Comparison of ENCODE assay signal across 9 cellular contexts in genomic region chr19:4556574-4557185, GRCh38. TPM values are rescaled to one million over a fixed set of nuclear protein-coding genes. Genes with fewer than 3 reads are reported as not detected.
DNase-seq lines count a peak whose midpoint lies in the region; ATAC-seq, FAIRE-seq and TF ChIP-seq lines count a peak whose summit lies in the region.
"Had no signal": no experiment of that assay in that cellular context is flagged by ENCODE, and none has a peak within 500 bp of the region (broad histone marks: within the 10 kb centered on the region; RNA-seq: fewer than 3 reads in every experiment).

No MANE protein-coding gene starts in this region.

- H3K79me2 ChIP-seq in GM23248 (ENCODE audit: insufficient read depth): no peaks in the 10 kb centered on the region

- H3K27me3 ChIP-seq in GM23248 (replicated peaks; ENCODE audit: insufficient read depth): no peaks in the 10 kb centered on the region

- ATAC-seq in left ventricle myocardium superior (peak; percentile 34), HG03108 (IDR thresholded peaks at IDR 0.05; ENCODE audit: unreplicated experiment) (no peak)
- ATAC-seq: effector memory CD8-positive, alpha-beta T cell had no signal

- POLR2A ChIA-PET in RWPE1 (lab: Yijun Ruan, JAX; ENCODE audit: low non-redundant PET): no interaction called here

- H3K27ac ChIP-seq in GM23248 (no peak overlapping the region), RWPE1 (peak overlapping the region; percentile 37), kidney (ENCODE audit: low read depth in 2 of 2, low read length in 2 of 2) (no peak overlapping the region)

- no peaks in the 10 kb centered on the region for H3K4me1 ChIP-seq in GM23248 (ENCODE audit: insufficient read depth)
- no peaks in the 10 kb centered on the region for H3K4me1 ChIP-seq in kidney (ENCODE audit: control insufficient read depth in 1 of 2, insufficient read depth in 1 of 2, low read depth in 1 of 2, low read length in 2 of 2)

- intact Hi-C loops in left ventricle myocardium superior (cut with micrococcal nuclease) (loop anchor here (5.0 kb wide), 1 partner anchor 81 kb away; the partner anchor contains the start of gene TNFAIP8L1), kidney (cut with DNase I) (no loop called here)

- no peaks in the 10 kb centered on the region for H3K9me2 ChIP-seq in GM23248 (ENCODE audit: insufficient read depth)

- no peak overlapping the region for H3K4me3 ChIP-seq in GM23248
- H3K4me3 ChIP-seq in kidney (ENCODE audit: low read length in 2 of 2): no peak overlapping the region

- no peak overlapping the region for H2AFZ ChIP-seq in GM23248

- H3K9me3 ChIP-seq in GM23248 (ENCODE audit: low read depth): no peaks in the 10 kb centered on the region
- no peaks in the 10 kb centered on the region for H3K9me3 ChIP-seq in kidney (ENCODE audit: control insufficient read depth in 1 of 2, low read length in 2 of 2)

- H3F3A ChIP-seq in GM23248 (ENCODE audit: insufficient read depth): no peaks in the 10 kb centered on the region

- CTCF ChIA-PET in RWPE1 (lab: Yijun Ruan, JAX): interaction anchor here (0.7 to 1.2 kb wide), 5 partner anchors 17 to 103 kb away, joined by 3 to 8 read pairs (median 3); partner anchors contain the start of gene LRG1

- FAIRE-seq in kidney (lab: Jason Lieb, UNC): no peak

- TF ChIP-seq CTCF in RWPE1 (conservative IDR thresholded peaks at IDR 0.05; ENCODE audit: low read depth) (no peak), kidney (IDR thresholded peaks at IDR 0.05; ENCODE audit: borderline replicate concordance, extremely low read depth, insufficient read depth) (no peak)

- in situ Hi-C loops in GM23248 (cut with MboI): no loop called here

- WGBS in GM23248 (ENCODE audit: low coverage in 1 of 2, low lambda C conversion rate in 2 of 2, missing lambda C conversion rate in 2 of 2), 2 experiments: 67 to 85% methylated on average over 13 to 28 of the region's 28 CpGs

- no peaks in the 10 kb centered on the region for H4K20me1 ChIP-seq in GM23248 (ENCODE audit: insufficient read depth)

- no peak overlapping the region for H3K4me2 ChIP-seq in GM23248 (ENCODE audit: unreplicated experiment)

- H3K9ac ChIP-seq in GM23248: no peak overlapping the region
- no peak overlapping the region for H3K9ac ChIP-seq in kidney (ENCODE audit: low read length in 2 of 2)

- H3K36me3 ChIP-seq in GM23248 (ENCODE audit: low read depth): no peaks in the 10 kb centered on the region
- no peaks in the 10 kb centered on the region for H3K36me3 ChIP-seq in kidney (ENCODE audit: control insufficient read depth in 1 of 2, insufficient read depth in 2 of 2, low read length in 2 of 2)

- DNase-seq in A172 (ENCODE audit: low spot score) (peak; percentile 31), GM23248 (peak; percentile 56), RWPE1 (ENCODE audit: low spot score) (peak; percentile 96), left ventricle myocardium superior (no peak), NCI-H2081 treated with DMSO at 0.1 percent for 48 hours (lab: John Stamatoyannopoulos, UW) (no peak), kidney (no peak), anterior cingulate cortex (lab: John Stamatoyannopoulos, UW) (no peak)
- DNase-seq: effector memory CD8-positive, alpha-beta T cell had no signal

RNA-seq across cellular contexts. Expression of gene SEMA6B, which starts 2.8 kb away (rescaled TPM):
- total RNA-seq in A172 (2014; rRNA removed; shearing (Covaris generic)): 29.2 and 34.1 TPM in 2 replicates
- total RNA-seq in GM23248 (2014; rRNA removed; shearing (Covaris generic)): not detected in 2 replicates
- polyA plus RNA-seq in GM23248 (2016; fragmentation: Nextera tagmentation; extraction: Ambion mirVana) (0.19 TPM in 1 of 2 replicates, not detected in the other), kidney (ENCODE audit: insufficient read depth, low read depth, low replicate concordance) (2.6 TPM)
- total RNA-seq in left ventricle myocardium superior (15.7 TPM), kidney (17.7 TPM)

RNA-seq across cellular contexts. Expression of gene LRG1, which starts 16.8 kb away (rescaled TPM):
- 0.09 and 0.10 TPM in 2 replicates for total RNA-seq in A172 (2014; rRNA removed; shearing (Covaris generic))
- not detected in 2 replicates for total RNA-seq in GM23248 (2014; rRNA removed; shearing (Covaris generic))
- not detected in 2 replicates for polyA plus RNA-seq in GM23248 (2016; fragmentation: Nextera tagmentation; extraction: Ambion mirVana)
- 0.30 TPM for total RNA-seq in left ventricle myocardium superior
- 26.4 TPM for total RNA-seq in kidney
- polyA plus RNA-seq in kidney (ENCODE audit: insufficient read depth, low read depth, low replicate concordance): 2.2 TPM

RNA-seq across cellular contexts. Expression of gene PLIN5, which starts 21.7 kb away (rescaled TPM):
- total RNA-seq in A172 (2014; rRNA removed; shearing (Covaris generic)): not detected in 2 replicates
- total RNA-seq in GM23248 (2014; rRNA removed; shearing (Covaris generic)): not detected in 2 replicates
- polyA plus RNA-seq in GM23248 (2016; fragmentation: Nextera tagmentation; extraction: Ambion mirVana): not detected in 2 replicates
- total RNA-seq in left ventricle myocardium superior: 44.2 TPM
- 30.7 TPM for total RNA-seq in kidney
- 21.2 TPM for polyA plus RNA-seq in kidney (ENCODE audit: insufficient read depth, low read depth, low replicate concordance)

RNA-seq across cellular contexts. Expression of gene PLIN4, which starts 38.4 kb away (rescaled TPM):
- 0.17 TPM in 2 replicates for total RNA-seq in A172 (2014; rRNA removed; shearing (Covaris generic))
- not detected in 2 replicates for total RNA-seq in GM23248 (2014; rRNA removed; shearing (Covaris generic))
- polyA plus RNA-seq in GM23248 (2016; fragmentation: Nextera tagmentation; extraction: Ambion mirVana) (0.08 TPM in 1 of 2 replicates, not detected in the other), kidney (ENCODE audit: insufficient read depth, low read depth, low replicate concordance) (1.6 TPM)
- total RNA-seq in left ventricle myocardium superior (235 TPM), kidney (2.2 TPM)

Comparison
In these comparisons a context has a peak if more than half of its experiments do, and no peak if none do; other contexts are left out.
1. DNase-seq: peak in A172 (single experiment), GM23248 (single experiment) and RWPE1 (single experiment); none in left ventricle myocardium superior (single experiment), NCI-H2081 treated with DMSO at 0.1 percent for 48 hours (single experiment), kidney (single experiment) and anterior cingulate cortex (0 of 58).
2. RNA of gene SEMA6B, which starts 2.8 kb away (total RNA-seq): 29.2 to 34.1 TPM in A172, 17.7 TPM in kidney (single experiment) and 15.7 TPM in left ventricle myocardium superior (single experiment); not detected in GM23248; every median in the first group is over 10 times any median in the second.
3. RNA of gene LRG1, which starts 16.8 kb away (total RNA-seq): 26.4 TPM in kidney (single experiment); 0.30 TPM in left ventricle myocardium superior (single experiment), 0.09 to 0.10 TPM in A172 and not detected in GM23248; every median in the first group is over 10 times any median in the second.
4. RNA of gene PLIN5, which starts 21.7 kb away (total RNA-seq): 44.2 TPM in left ventricle myocardium superior (single experiment) and 30.7 TPM in kidney (single experiment); not detected in A172 and not detected in GM23248; every median in the first group is over 10 times any median in the second.